ENCODE assay signal across 8 cellular contexts in genomic region chr2:42168459-42169099, GRCh38. TPM values are rescaled to one million over a fixed set of nuclear protein-coding genes. Genes with fewer than 3 reads are reported as not detected.
DNase-seq lines count a peak whose midpoint lies in the region; ATAC-seq, FAIRE-seq and TF ChIP-seq lines count a peak whose summit lies in the region.

No MANE protein-coding gene starts in this region.

- no peak for TF ChIP-seq POLR2A in H1 (IDR thresholded peaks at IDR 0.05; ENCODE audit: control extremely low read depth in 1 of 2, low read depth in 2 of 2, low read length in 2 of 2)
- TF ChIP-seq POLR2A in H54 (IDR thresholded peaks at IDR 0.05; ENCODE audit: low read depth, low read length): no peak

- H3K23me2 ChIP-seq in H1 (ENCODE audit: low read depth, low read length): no peaks in the 10 kb centered on the region

- peak overlapping the region; percentile 29 for H4K91ac ChIP-seq in H1 (replicated peaks; ENCODE audit: insufficient read length, low read length)

- H3K14ac ChIP-seq in H1 (ENCODE audit: insufficient read length): no peak overlapping the region

- TF ChIP-seq CTCF in AG10803 (conservative IDR thresholded peaks at IDR 0.05; ENCODE audit: low read length): no peak
- no peak for TF ChIP-seq CTCF in H1 (IDR thresholded peaks at IDR 0.05; ENCODE audit: control extremely low read depth in 1 of 3, insufficient read depth in 1 of 3, low read depth in 1 of 3, low read length in 3 of 3)
- no peak for TF ChIP-seq CTCF in neural crest cell (conservative IDR thresholded peaks at IDR 0.05)

- H2BK120ac ChIP-seq in H1 (replicated peaks; ENCODE audit: low read depth, low read length): no peak overlapping the region

- peak overlapping the region in 2 of 3 donors; percentile 29 to 94 for H3K27ac Mint-ChIP-seq in IgD-negative memory B cell
- peak overlapping the region; percentile 44 for H3K27ac Mint-ChIP-seq in neural crest cell (ENCODE audit: unreplicated experiment)

- peaks cover 4 to 42% of the 10 kb centered on the region in 2 experiments for H3K79me2 ChIP-seq in H1 (ENCODE audit: control insufficient read depth in 1 of 2, insufficient read depth in 2 of 2, low read length in 2 of 2)

- H2BK12ac ChIP-seq in H1 (ENCODE audit: low read depth, low read length): peak overlapping the region; percentile 68; the same call in 1 of the 2 replicates

- FAIRE-seq in H1 (lab: Jason Lieb, UNC) (no peak), H54 (lab: Jason Lieb, UNC) (no peak)

- peak overlapping the region; percentile 67 for H4K5ac ChIP-seq in H1 (ENCODE audit: insufficient read length, low read depth, low read length)

- DNase-seq in AG10803 (ENCODE audit: low read depth): no peak
- no peak for DNase-seq in H1 (ENCODE audit: low read depth in 1 of 2, low spot score in 2 of 2)
- DNase-seq in neural crest cell (ENCODE audit: low read depth, low spot score): no peak
- no peak for DNase-seq in D341Med (ENCODE audit: low spot score)
- no peak for DNase-seq in AG08395 (ENCODE audit: low spot score)
- no peak for DNase-seq in H54 (ENCODE audit: insufficient read length, low spot score)

- peak overlapping the region; percentile 75 for H3K18ac ChIP-seq in H1 (ENCODE audit: extremely low read depth, low read length)

- no peak overlapping the region for H3K9ac ChIP-seq in H1 (replicated peaks in 1 of 4; ENCODE audit: extremely low read depth in 1 of 4, low read depth in 3 of 4, low read length in 3 of 4)

- H3K9me3 ChIP-seq in H1 (ENCODE audit: insufficient read depth in 2 of 2, low read depth in 1 of 2, low read length in 1 of 2): no peaks in the 10 kb centered on the region

- H3K56ac ChIP-seq in H1 (replicated peaks; ENCODE audit: insufficient read length, low read depth, low read length): peak overlapping the region; percentile 2

- H3K27me3 ChIP-seq in H1 (replicated peaks in 1 of 4; ENCODE audit: control insufficient read depth in 3 of 4, extremely low read depth in 1 of 4, insufficient read depth in 3 of 4, low read length in 3 of 4): no peaks in the 10 kb centered on the region; a peak in 1 of 7 replicates

- CTCF ChIA-PET in H1 (lab: Charles Lee; ENCODE audit: partially characterized antibody): interaction anchor here (1.0 to 2.9 kb wide), 4 partner anchors 28 to 133 kb away, joined by 4 to 8 read pairs (median 4); no protein-coding TSS in a partner anchor

- H2BK15ac ChIP-seq in H1 (ENCODE audit: low read length): 0 out of 2 replicates have a peak overlapping the region, but pooled peaks have one; percentile 24

- no peaks in the 10 kb centered on the region for H3K36me3 ChIP-seq in H1 (ENCODE audit: control insufficient read depth in 2 of 4, insufficient read depth in 4 of 4, low read length in 3 of 4)

- H3K4me3 ChIP-seq in AG10803 (ENCODE audit: low read length) (peak overlapping the region; percentile 40), H1 (ENCODE audit: extremely low read depth in 1 of 4, insufficient read depth in 2 of 4, low read depth in 3 of 4, low read length in 4 of 4) (peak overlapping the region in 1 of 4 experiments; percentile 41; a peak in 1 of 8 replicates)

- H2AFZ ChIP-seq in H1 (ENCODE audit: low read length): peak overlapping the region; percentile 96

- peaks cover 2% of the 10 kb centered on the region for H3K27me3 Mint-ChIP-seq in IgD-negative memory B cell
- no peaks in the 10 kb centered on the region for H3K27me3 Mint-ChIP-seq in neural crest cell (ENCODE audit: low read depth)

- H3K9me3 Mint-ChIP-seq in IgD-negative memory B cell: no peaks in the 10 kb centered on the region
- H3K9me3 Mint-ChIP-seq in neural crest cell: no peaks in the 10 kb centered on the region

- H4K8ac ChIP-seq in H1 (ENCODE audit: extremely low read depth, insufficient read depth, low read length): peak overlapping the region; percentile 92

- 69% methylated on average over 16 of the region's 16 CpGs; no CpG with 5 or more reads in 1 of the 2 experiments for WGBS in H1 (ENCODE audit: extremely low coverage in 1 of 2, insufficient coverage in 1 of 2, insufficient read length in 1 of 2, insufficient replicate concordance in 2 of 2, low coverage in 1 of 2, low lambda C conversion rate in 2 of 2, missing lambda C conversion rate in 1 of 2), 2 experiments

- H2BK20ac ChIP-seq in H1 (ENCODE audit: low read length): no peak overlapping the region

- H3K4ac ChIP-seq in H1 (replicated peaks; ENCODE audit: insufficient read length, low read depth, low read length): peak overlapping the region; percentile 30

- H3K4me1 Mint-ChIP-seq in IgD-negative memory B cell: peaks cover 21 to 25% (median 21%) of the 10 kb centered on the region in 3 donors
- H3K4me1 Mint-ChIP-seq in neural crest cell: peaks cover 12% of the 10 kb centered on the region

- H3K36me3 Mint-ChIP-seq in IgD-negative memory B cell: peaks cover 4% of the 10 kb centered on the region
- no peaks in the 10 kb centered on the region for H3K36me3 Mint-ChIP-seq in neural crest cell (ENCODE audit: low read depth)

- no peak for TF ChIP-seq RAD21 in H1 (IDR thresholded peaks at IDR 0.05 in 1 of 2, conservative IDR thresholded peaks at IDR 0.05 in 1 of 2; ENCODE audit: low read depth in 2 of 2, low read length in 2 of 2)

- peak overlapping the region; percentile 3; the same call in 1 of the 2 replicates for H2BK5ac ChIP-seq in H1 (ENCODE audit: low read depth, low read length)

- no peak overlapping the region for H2AK5ac ChIP-seq in H1 (ENCODE audit: low read depth, low read length)

- TF ChIP-seq EP300 in H1 (IDR thresholded peaks at IDR 0.05; ENCODE audit: borderline replicate concordance in 1 of 2, low read depth in 2 of 2, low read length in 2 of 2): no peak

- no peak overlapping the region for H3K4me3 Mint-ChIP-seq in IgD-negative memory B cell
- peak overlapping the region; percentile 84 for H3K4me3 Mint-ChIP-seq in neural crest cell

- H3K23ac ChIP-seq in H1 (ENCODE audit: insufficient read length): no peak overlapping the region

- POLR2A ChIA-PET in H1 (lab: Charles Lee; ENCODE audit: partially characterized antibody): interaction anchor here (0.7 to 1.4 kb wide), 5 partner anchors 12 to 78 kb away, joined by 3 to 4 read pairs (median 3); no protein-coding TSS in a partner anchor

- H3K79me1 ChIP-seq in H1 (ENCODE audit: low read depth, low read length): no peaks in the 10 kb centered on the region; the same call in 1 of the 2 replicates

- peaks cover 0 to 4% (median 2%) of the 10 kb centered on the region in 4 experiments; a peak in 4 of 7 replicates for H3K4me1 ChIP-seq in H1 (replicated peaks in 1 of 4; ENCODE audit: control insufficient read depth in 3 of 4, insufficient read depth in 4 of 4, low read length in 3 of 4)

- no peak for ATAC-seq in HG02840 (IDR thresholded peaks at IDR 0.05; ENCODE audit: low FRiP score, unreplicated experiment)

- H4K20me1 ChIP-seq in H1 (replicated peaks in 1 of 2; ENCODE audit: control insufficient read depth in 1 of 2, insufficient read depth in 2 of 2, low read length in 2 of 2): no peaks in the 10 kb centered on the region

- H3K27ac ChIP-seq in H1 (ENCODE audit: low read depth, low read length): peak overlapping the region; percentile 73; the same call in 1 of the 2 replicates

- H3K4me2 ChIP-seq in H1 (ENCODE audit: insufficient read depth in 1 of 2, low read depth in 2 of 2, low read length in 2 of 2): peak overlapping the region; percentile 48 to 97

TF ChIP-seq in H1, 55 proteins besides CTCF, POLR2A, EP300 and RAD21:
- no peak for TF ChIP-seq MAFK (IDR thresholded peaks at IDR 0.05; ENCODE audit: low read depth, low read length)
- peak; percentile 86 for TF ChIP-seq SRF (IDR thresholded peaks at IDR 0.05; ENCODE audit: low read depth, low read length)
- TF ChIP-seq RNF2 (IDR thresholded peaks at IDR 0.05; ENCODE audit: borderline replicate concordance, low read depth, low read length, missing control alignments, poor library complexity, severe bottlenecking): no peak
- TF ChIP-seq TCF12 (IDR thresholded peaks at IDR 0.05; ENCODE audit: low read depth, low read length): no peak
- TF ChIP-seq CHD2 (IDR thresholded peaks at IDR 0.05; ENCODE audit: low read length): 0 out of 2 replicates have a peak, but pooled peaks have one; percentile 10
- TF ChIP-seq KDM1A (IDR thresholded peaks at IDR 0.05; ENCODE audit: borderline replicate concordance, low read length): peak; percentile 21; the same call in 1 of the 2 replicates

RNA-seq across cellular contexts. Expression of gene EML4, which starts 0.6 kb away (rescaled TPM):
- polyA plus RNA-seq in IgD-negative memory B cell: 78.3 TPM
- total RNA-seq in H1 (2021; fragmentation: NEBNext Ultra II Directional; extraction: Animal tissue kit (Norgen Biotek cat#: 25700)): 99.4 and 104 TPM in 2 replicates
- polyA plus RNA-seq in H1 (2011; rRNA removed): 32.5 and 50.1 TPM in 2 replicates
- polyA plus RNA-seq in H1 (2011; cell fraction: cytosol; rRNA removed): 57.1 TPM
- polyA plus RNA-seq in H1 (2011; cell fraction: nucleus; rRNA removed): 40.2 TPM
- 45.0 to 64.5 TPM (median 52.5 TPM) in 4 replicates for polyA plus RNA-seq in H1 (2012, experiment 1 of 2)
- 3.5 TPM for polyA plus RNA-seq in H1 (2012, experiment 2 of 2)
- 57.5 TPM for polyA plus RNA-seq in H1 (2013, experiment 1 of 2)
- 54.2 TPM for polyA plus RNA-seq in H1 (2013, experiment 2 of 2)
- 111 and 154 TPM in 2 replicates for polyA minus RNA-seq in H1 (2011; rRNA and poly(A)+ RNA removed)
- 50.1 TPM for polyA minus RNA-seq in H1 (2011; cell fraction: cytosol; rRNA and poly(A)+ RNA removed)
- 101 TPM for polyA minus RNA-seq in H1 (2011; cell fraction: nucleus; rRNA and poly(A)+ RNA removed)
- total RNA-seq in neural crest cell: 72.0 and 72.2 TPM in 2 replicates
